Comparison of ENCODE assay signal across 27 cellular contexts in genomic region chr17:63106050-63106449, GRCh38.
"Had no signal": no experiment of that assay in that cellular context is flagged by ENCODE, and none has a peak within 500 bp of the region (broad histone marks: within the 10 kb centered on the region; RNA-seq: fewer than 3 reads in every experiment).

No MANE protein-coding gene starts in this region.

- H3K4me3 ChIP-seq: pancreas, prostate gland, right lobe of liver, sigmoid colon, stomach, thoracic aorta, thyroid gland, tibial nerve, upper lobe of left lung, vagina had no signal

- H3K36me3 Mint-ChIP-seq: natural killer cell; stimulated activated effector memory CD8-positive, alpha-beta T cell treated with anti-CD3 and anti-CD28 coated beads, Interleukin-12 subunit alpha, Interleukin-12 subunit beta, amount 100 ng/mL, for 72 hours; stimulated activated naive B cell treated with anti-CD40 and anti-IgM and Interleukin-4, amounts not matched to agents 10 μg/mL and 1 μg/mL and 100 μg/mL, for 72 hours had no signal

- H3K4me1 ChIP-seq: pancreas, prostate gland, right lobe of liver, sigmoid colon, stomach, thyroid gland, tibial nerve, upper lobe of left lung, vagina had no signal

- H3K4me1 Mint-ChIP-seq: natural killer cell; stimulated activated effector memory CD8-positive, alpha-beta T cell treated with anti-CD3 and anti-CD28 coated beads, Interleukin-12 subunit alpha, Interleukin-12 subunit beta, amount 100 ng/mL, for 72 hours had no signal

- ATAC-seq: natural killer cell; pancreas; right cardiac atrium; right lobe of liver; stimulated activated effector memory CD8-positive, alpha-beta T cell treated with anti-CD3 and anti-CD28 coated beads, Interleukin-12 subunit alpha, Interleukin-12 subunit beta, amount 100 ng/mL, for 72 hours; stimulated activated naive B cell treated with anti-CD40 and anti-IgM and Interleukin-4, amounts not matched to agents 10 μg/mL and 1 μg/mL and 100 μg/mL, for 72 hours had no signal

- H3K27me3 ChIP-seq: neutrophil, pancreas, right lobe of liver, sigmoid colon, stomach, thyroid gland, tibial nerve, upper lobe of left lung, vagina had no signal

- H3K9me3 Mint-ChIP-seq: natural killer cell; nephron; neural crest cell; stimulated activated effector memory CD8-positive, alpha-beta T cell treated with anti-CD3 and anti-CD28 coated beads, Interleukin-12 subunit alpha, Interleukin-12 subunit beta, amount 100 ng/mL, for 72 hours; stimulated activated naive B cell treated with anti-CD40 and anti-IgM and Interleukin-4, amounts not matched to agents 10 μg/mL and 1 μg/mL and 100 μg/mL, for 72 hours; stimulated activated naive CD8-positive, alpha-beta T cell treated with anti-CD3 and anti-CD28 coated beads, Interleukin-15, Interleukin-2, amounts not matched to agents 100 ng/mL and 50 ng/mL, for 24 hours had no signal

- DNase-seq: natural killer cell; nucleus accumbens; pancreas; retina; right cardiac atrium; right lobe of liver; sigmoid colon; small intestine; stimulated activated CD4-positive, alpha-beta T cell treated with anti-CD3 and anti-CD28 coated beads, Interleukin-15, amount 100 ng/mL, for 24 hours; stimulated activated CD4-positive, alpha-beta T cell treated with anti-CD3 and anti-CD28 coated beads, Interleukin-2, amount 100 ng/mL, for 24 hours; stimulated activated CD4-positive, alpha-beta T cell treated with anti-CD3 and anti-CD28 coated beads, Interleukin-2, amount 100 ng/mL, for 48 hours; stimulated activated CD4-positive, alpha-beta T cell treated with anti-CD3 and anti-CD28 coated beads, Interleukin-4, amount 100 ng/mL, for 24 hours; stimulated activated naive B cell treated with anti-CD40 and anti-IgM and Interleukin-4, amounts not matched to agents 10 μg/mL and 1 μg/mL and 100 μg/mL, for 72 hours; stimulated activated naive CD4-positive, alpha-beta T cell treated with Interleukin-2 at 50 U/mL for 16 hours; stomach; thyroid gland; trophoblast cell; upper lobe of left lung had no signal

- H3K9me3 ChIP-seq: neutrophil, pancreas, prostate gland, right lobe of liver, sigmoid colon, stomach, thoracic aorta, thyroid gland, tibial nerve, upper lobe of left lung, vagina had no signal

- H3K27ac Mint-ChIP-seq: natural killer cell; nephron; stimulated activated effector memory CD8-positive, alpha-beta T cell treated with anti-CD3 and anti-CD28 coated beads, Interleukin-12 subunit alpha, Interleukin-12 subunit beta, amount 100 ng/mL, for 72 hours; stimulated activated naive B cell treated with anti-CD40 and anti-IgM and Interleukin-4, amounts not matched to agents 10 μg/mL and 1 μg/mL and 100 μg/mL, for 72 hours; stimulated activated naive CD8-positive, alpha-beta T cell treated with anti-CD3 and anti-CD28 coated beads, Interleukin-15, Interleukin-2, amounts not matched to agents 100 ng/mL and 50 ng/mL, for 24 hours had no signal

- H3K27ac ChIP-seq: neutrophil, pancreas, prostate gland, right lobe of liver, sigmoid colon, stomach, thoracic aorta, thyroid gland, tibial nerve, upper lobe of left lung, vagina had no signal

- H3K4me3 Mint-ChIP-seq: natural killer cell; nephron; neural crest cell; stimulated activated effector memory CD8-positive, alpha-beta T cell treated with anti-CD3 and anti-CD28 coated beads, Interleukin-12 subunit alpha, Interleukin-12 subunit beta, amount 100 ng/mL, for 72 hours; stimulated activated naive B cell treated with anti-CD40 and anti-IgM and Interleukin-4, amounts not matched to agents 10 μg/mL and 1 μg/mL and 100 μg/mL, for 72 hours; stimulated activated naive CD8-positive, alpha-beta T cell treated with anti-CD3 and anti-CD28 coated beads, Interleukin-15, Interleukin-2, amounts not matched to agents 100 ng/mL and 50 ng/mL, for 24 hours had no signal

- H3K27me3 Mint-ChIP-seq: stimulated activated naive B cell treated with anti-CD40 and anti-IgM and Interleukin-4, amounts not matched to agents 10 μg/mL and 1 μg/mL and 100 μg/mL, for 72 hours; stimulated activated naive CD8-positive, alpha-beta T cell treated with anti-CD3 and anti-CD28 coated beads, Interleukin-15, Interleukin-2, amounts not matched to agents 100 ng/mL and 50 ng/mL, for 24 hours had no signal

- H3K36me3 ChIP-seq: neutrophil, pancreas, prostate gland, right lobe of liver, sigmoid colon, stomach, thoracic aorta, thyroid gland, tibial nerve, upper lobe of left lung, vagina had no signal
